In the genomic region with DNA sequence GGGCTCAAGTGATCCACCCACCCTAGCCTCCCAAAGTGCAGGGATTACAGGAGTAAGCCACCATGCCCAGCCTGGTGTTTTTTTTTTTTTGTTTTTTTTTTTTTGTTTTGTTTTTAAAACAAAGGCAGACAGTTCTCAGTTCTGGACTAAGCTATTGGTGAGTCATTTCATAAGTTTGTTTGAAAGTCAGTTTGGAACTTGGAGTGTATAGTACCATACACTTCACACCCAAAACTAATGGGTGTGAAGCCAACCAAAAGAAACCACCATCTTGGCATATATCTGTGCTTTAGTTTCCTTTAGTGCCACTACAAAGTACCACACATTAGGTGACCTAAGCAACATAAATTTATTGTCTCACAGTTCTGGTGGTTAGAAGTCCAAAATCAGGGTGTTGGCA, we compare ENCODE assay signal across 18 cellular contexts.
"Had no signal": no experiment of that assay in that cellular context is flagged by ENCODE, and none has a peak within 500 bp of the region (broad histone marks: within the 10 kb centered on the region; RNA-seq: fewer than 3 reads in every experiment).

No MANE protein-coding gene starts in this region.

- H3K4me1 ChIP-seq: foreskin keratinocyte, right atrium auricular region, testis had no signal

- H3K4me3 ChIP-seq: right atrium auricular region, skin epidermis, testis, upper lobe of left lung had no signal

- DNase-seq: activated effector memory CD4-positive, alpha-beta T cell treated with Interleukin-2 at 50 U/mL for 16 hours; activated T-cell treated with anti-CD3 and anti-CD28 coated beads, Interleukin-2, amount 50 U/mL, for 1 hour; brain microvascular endothelial cell; cortex of kidney; effector CD8-positive, alpha-beta T cell; foreskin keratinocyte; kidney glomerular epithelial cell; mesendoderm; nephron progenitor cell; occipital lobe; stimulated activated CD4-positive, alpha-beta T cell treated with anti-CD3 and anti-CD28 coated beads, Interleukin-4, amount 100 ng/mL, for 24 hours; testis had no signal

- H3K36me3 Mint-ChIP-seq: activated naive CD8-positive, alpha-beta T cell had no signal

- H3K27ac ChIP-seq: brain microvascular endothelial cell, foreskin keratinocyte, right atrium auricular region, skin epidermis, testis, upper lobe of left lung had no signal

- H3K36me3 ChIP-seq: brain microvascular endothelial cell, right atrium auricular region, upper lobe of left lung had no signal

- H3K4me3 Mint-ChIP-seq: activated naive CD8-positive, alpha-beta T cell; nephron progenitor cell; stimulated activated naive CD8-positive, alpha-beta T cell treated with anti-CD3 and anti-CD28 coated beads, Interleukin-15, Interleukin-2, amounts not matched to agents 100 ng/mL and 50 ng/mL, for 24 hours had no signal

- ATAC-seq: foreskin keratinocyte had no signal

- H3K9me3 Mint-ChIP-seq: nephron progenitor cell; stimulated activated naive CD8-positive, alpha-beta T cell treated with anti-CD3 and anti-CD28 coated beads, Interleukin-15, Interleukin-2, amounts not matched to agents 100 ng/mL and 50 ng/mL, for 24 hours had no signal

- H3K27me3 ChIP-seq: right atrium auricular region, testis, upper lobe of left lung had no signal

- FAIRE-seq: endothelial cell of umbilical vein had no signal

- H3K9me3 ChIP-seq: right atrium auricular region, testis, upper lobe of left lung had no signal

- H3K27ac Mint-ChIP-seq: activated naive CD8-positive, alpha-beta T cell; nephron progenitor cell; stimulated activated naive CD8-positive, alpha-beta T cell treated with anti-CD3 and anti-CD28 coated beads, Interleukin-15, Interleukin-2, amounts not matched to agents 100 ng/mL and 50 ng/mL, for 24 hours had no signal
